29 cellular contexts compared by ENCODE assay signal in the genomic region with DNA sequence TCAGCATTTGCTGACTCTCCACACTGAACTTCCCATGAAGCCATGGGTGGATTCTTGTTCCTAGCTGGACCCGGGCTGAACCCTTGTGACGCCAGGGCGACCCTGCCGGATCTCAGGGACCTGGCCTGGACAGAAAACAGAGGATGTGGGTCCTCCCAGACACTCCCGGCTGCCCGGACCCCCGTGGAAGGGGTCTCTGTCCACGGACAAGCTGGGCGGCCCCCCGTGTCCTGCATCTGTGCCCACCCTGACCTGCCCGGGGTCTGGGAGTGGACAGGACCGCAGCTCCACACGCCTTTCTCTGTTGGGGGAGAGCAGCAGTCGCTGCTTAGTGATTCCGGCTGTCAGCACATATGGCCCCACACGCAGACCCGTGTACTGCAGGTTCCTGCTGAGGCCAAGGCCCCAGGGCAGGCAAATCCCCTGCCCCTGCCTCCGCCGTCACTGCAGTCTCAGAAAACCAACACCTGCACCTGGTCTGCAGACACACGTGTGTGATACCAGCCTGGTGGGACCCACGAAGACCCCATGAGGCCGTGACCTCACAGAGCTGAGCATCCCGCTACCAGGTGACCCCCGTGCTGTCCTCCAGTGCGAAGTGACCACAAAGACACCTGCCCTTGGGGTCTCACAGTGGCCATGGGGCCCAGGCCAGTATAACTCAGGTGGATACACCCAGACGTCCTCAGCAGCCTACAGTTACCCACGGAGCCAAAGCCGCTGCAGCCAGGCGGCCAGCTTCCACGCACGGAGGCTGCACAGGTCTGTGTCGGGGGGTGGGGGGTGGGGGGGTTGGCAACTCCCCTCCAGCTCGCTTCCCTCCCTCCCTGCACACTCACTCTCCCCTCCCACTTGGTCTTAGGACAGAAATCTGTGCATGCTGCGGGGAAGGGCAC. TPM values are rescaled to one million over a fixed set of nuclear protein-coding genes. Genes with fewer than 3 reads are reported as not detected.
DNase-seq lines count a peak whose midpoint lies in the region; ATAC-seq, FAIRE-seq and TF ChIP-seq lines count a peak whose summit lies in the region.
"Had no signal": no experiment of that assay in that cellular context is flagged by ENCODE, and none has a peak within 500 bp of the region (broad histone marks: within the 10 kb centered on the region; RNA-seq: fewer than 3 reads in every experiment).

No MANE protein-coding gene starts in this region.

- no TSS peak for BruUV-seq in HepG2 (replicated peaks; lab: Mats Ljungman, UMichigan)

- TF ChIP-seq CTCF in SK-N-SH (IDR thresholded peaks at IDR 0.05) (no peak), right lobe of liver (IDR thresholded peaks at IDR 0.05) (no peak), HepG2 (CRISPR knock-in tag; IDR thresholded peaks at IDR 0.05) (no peak), kidney (IDR thresholded peaks at IDR 0.05; ENCODE audit: borderline replicate concordance, extremely low read depth, insufficient read depth) (no peak), psoas muscle (IDR thresholded peaks at IDR 0.05) (no peak), esophagus muscularis mucosa (IDR thresholded peaks at IDR 0.05) (no peak)

- no peaks in the 10 kb centered on the region for H3K27me3 ChIP-seq in SK-N-SH (ENCODE audit: insufficient read depth)
- H3K27me3 ChIP-seq in right lobe of liver: no peaks in the 10 kb centered on the region
- H3K27me3 ChIP-seq in HepG2 (ENCODE audit: control insufficient read depth in 1 of 2, insufficient read depth in 2 of 2, low read length in 2 of 2): no peaks in the 10 kb centered on the region
- H3K27me3 ChIP-seq in psoas muscle (ENCODE audit: insufficient read depth in 3 of 3, low read length in 2 of 3): no peaks in the 10 kb centered on the region
- H3K27me3 ChIP-seq in esophagus muscularis mucosa: no peaks in the 10 kb centered on the region
- H3K27me3 ChIP-seq: BE2C, MG63, SJSA1 had no signal

- no peaks in the 10 kb centered on the region for H4K20me1 ChIP-seq in SK-N-SH (ENCODE audit: insufficient read depth)
- no peaks in the 10 kb centered on the region for H4K20me1 ChIP-seq in HepG2 (ENCODE audit: insufficient read depth, low read length)

- H3K79me2 ChIP-seq in SK-N-SH (ENCODE audit: insufficient read depth) (no peaks in the 10 kb centered on the region), HepG2 (ENCODE audit: insufficient read depth, low read length) (no peaks in the 10 kb centered on the region)

- ATAC-seq in SK-N-SH treated with all-trans-retinoic acid at 6 μM for 48 hours: no peak
- peak in 1 of 4 donors; percentile 1 for ATAC-seq in right lobe of liver
- ATAC-seq in HepG2: no peak
- ATAC-seq in psoas muscle: no peak
- ATAC-seq: PC-3 had no signal

- no peaks in the 10 kb centered on the region for H3K36me3 ChIP-seq in SK-N-SH (replicated peaks in 1 of 2; ENCODE audit: control insufficient read depth in 1 of 2, insufficient read depth in 2 of 2, low read length in 1 of 2)
- H3K36me3 ChIP-seq in right lobe of liver: peaks cover 0 to 76% (median 22%) of the 10 kb centered on the region in 4 donors
- H3K36me3 ChIP-seq in HepG2 (replicated peaks in 1 of 2; ENCODE audit: control insufficient read depth in 1 of 2, insufficient read depth in 2 of 2, low read length in 2 of 2): peaks cover 32 to 67% of the 10 kb centered on the region in 2 experiments; a peak in 4 of 5 replicates
- peaks cover 21 to 44% of the 10 kb centered on the region in 2 donors for H3K36me3 ChIP-seq in kidney (ENCODE audit: control insufficient read depth in 1 of 2, insufficient read depth in 2 of 2, low read length in 2 of 2)
- peaks cover 0 to 14% of the 10 kb centered on the region in 2 donors for H3K36me3 ChIP-seq in psoas muscle (ENCODE audit: insufficient read depth in 1 of 2, low read depth in 1 of 2)
- H3K36me3 ChIP-seq in esophagus muscularis mucosa: peaks cover 22 to 95% (median 92%) of the 10 kb centered on the region in 4 donors
- H3K36me3 ChIP-seq: BE2C had no signal

- POLR2A ChIA-PET in SK-N-SH (lab: Yijun Ruan, JAX) (no interaction called here), HepG2 (lab: Yijun Ruan, JAX) (no interaction called here)

- H3K9me2 ChIP-seq in SK-N-SH: no peaks in the 10 kb centered on the region

- H3K4me2 ChIP-seq in SK-N-SH (no peak overlapping the region), HepG2 (ENCODE audit: low read depth, low read length) (no peak overlapping the region)

- intact Hi-C loops in right lobe of liver (cut with DNase I): no loop called here
- intact Hi-C loops in HepG2 (cut with micrococcal nuclease; ENCODE audit: unreplicated experiment): loop anchor here (10.0 kb wide), 1 partner anchor 86 kb away; no protein-coding TSS in a partner anchor
- intact Hi-C loops in kidney (cut with DNase I): no loop called here
- intact Hi-C loops in psoas muscle (cut with DNase I): no loop called here
- intact Hi-C loops in esophagus muscularis mucosa (cut with DNase I): no loop called here

- CTCF ChIA-PET in SK-N-SH (lab: Yijun Ruan, JAX) (interaction anchor here (0.6 to 1.4 kb wide), 5 partner anchors 81 to 595 kb away, joined by 3 to 4 read pairs (median 4); no protein-coding TSS in a partner anchor), HepG2 (lab: Yijun Ruan, JAX; ENCODE audit: low intra/inter-chr PET ratio, low total read pairs) (no interaction called here)

- TF ChIP-seq EP300 in SK-N-SH (IDR thresholded peaks at IDR 0.05; ENCODE audit: borderline replicate concordance in 1 of 2, low read depth in 1 of 2, low read length in 1 of 2): no peak
- TF ChIP-seq EP300 in HepG2 (IDR thresholded peaks at IDR 0.05; ENCODE audit: low read depth in 2 of 2, low read length in 2 of 2): no peak
- no peak for TF ChIP-seq EP300 in HepG2 (CRISPR knock-in tag; IDR thresholded peaks at IDR 0.05; ENCODE audit: borderline replicate concordance)
- no peak for TF ChIP-seq EP300 in esophagus muscularis mucosa (IDR thresholded peaks at IDR 0.05)

- DNase-seq in SK-N-SH: peak; percentile 31
- DNase-seq in right lobe of liver: peak in 2 of 3 donors; percentile 16 to 54
- no peak for DNase-seq in HepG2 (ENCODE audit: low spot score)
- peak; percentile 75 for DNase-seq in kidney
- peak; percentile 10 to 42 for DNase-seq in psoas muscle
- no peak for DNase-seq in germinal center (ENCODE audit: low spot score)
- no peak for DNase-seq in esophagus muscularis mucosa (ENCODE audit: extremely low spot score)
- DNase-seq: ACHN; BE2C; CD8-positive, alpha-beta memory T cell; DND-41; HFFc6; IMR-90; KG1; MG63; NCI-H1105 treated with DMSO at 0.1 percent for 48 hours; NCI-H146; NCI-H1930; NCI-H2107; NCI-H524; NCI-H748 treated with DMSO at 0.1 percent for 48 hours; PC-3 had no signal

- H3K4me1 ChIP-seq in SK-N-SH (ENCODE audit: control insufficient read depth in 1 of 2, insufficient read depth in 2 of 2, low read depth in 1 of 2, low read length in 1 of 2): no peaks in the 10 kb centered on the region
- H3K4me1 ChIP-seq in right lobe of liver: peaks cover 0 to 7% (median 0%) of the 10 kb centered on the region in 4 donors
- H3K4me1 ChIP-seq in HepG2 (ENCODE audit: insufficient read depth, low read length): no peaks in the 10 kb centered on the region
- peaks cover 0 to 4% of the 10 kb centered on the region in 2 donors for H3K4me1 ChIP-seq in kidney (ENCODE audit: control insufficient read depth in 1 of 2, insufficient read depth in 1 of 2, low read depth in 1 of 2, low read length in 2 of 2)
- no peaks in the 10 kb centered on the region for H3K4me1 ChIP-seq in psoas muscle
- no peaks in the 10 kb centered on the region for H3K4me1 ChIP-seq in esophagus muscularis mucosa
- H3K4me1 ChIP-seq: BE2C, HAP-1, SJSA1 had no signal

- TF ChIP-seq RAD21 in SK-N-SH (IDR thresholded peaks at IDR 0.05; ENCODE audit: low read length): no peak
- TF ChIP-seq RAD21 in HepG2 (CRISPR knock-in tag; IDR thresholded peaks at IDR 0.05): no peak

- no peak overlapping the region for H2AFZ ChIP-seq in SK-N-SH (ENCODE audit: low read depth)
- H2AFZ ChIP-seq in HepG2 (ENCODE audit: low read length): no peak overlapping the region

- no peaks in the 10 kb centered on the region for H3K9me3 ChIP-seq in SK-N-SH
- no peaks in the 10 kb centered on the region for H3K9me3 ChIP-seq in right lobe of liver
- no peaks in the 10 kb centered on the region for H3K9me3 ChIP-seq in HepG2 (ENCODE audit: low read length)
- H3K9me3 ChIP-seq in kidney (ENCODE audit: control insufficient read depth in 1 of 2, low read length in 2 of 2): no peaks in the 10 kb centered on the region
- H3K9me3 ChIP-seq in psoas muscle: no peaks in the 10 kb centered on the region
- no peaks in the 10 kb centered on the region for H3K9me3 ChIP-seq in esophagus muscularis mucosa
- H3K9me3 ChIP-seq: BE2C, HAP-1, MG63 had no signal

- H3K27ac ChIP-seq in SK-N-SH (ENCODE audit: low read depth in 2 of 2, low read length in 1 of 2) (no peak overlapping the region), right lobe of liver (no peak overlapping the region), HepG2 (ENCODE audit: extremely low read length, insufficient read depth, low read length) (no peak overlapping the region), kidney (ENCODE audit: low read depth in 2 of 2, low read length in 2 of 2) (no peak overlapping the region), psoas muscle (no peak overlapping the region), esophagus muscularis mucosa (replicated peaks in 1 of 4) (no peak overlapping the region)
- H3K27ac ChIP-seq: 22Rv1, SJSA1 had no signal

- FAIRE-seq in HepG2 (lab: Jason Lieb, UNC): no peak
- FAIRE-seq in kidney (lab: Jason Lieb, UNC): no peak
- FAIRE-seq: GM12892, GM19239 had no signal

- H3K9ac ChIP-seq in SK-N-SH (no peak overlapping the region), HepG2 (ENCODE audit: insufficient read depth, low read depth, low read length) (no peak overlapping the region), kidney (ENCODE audit: low read length in 2 of 2) (no peak overlapping the region)

- in situ Hi-C loops in HepG2 (cut with HindIII; ENCODE audit: extremely low pct_ligation_motif_present, low pct_unique_long_range_greater_than_20kb): no loop called here

- WGBS in SK-N-SH (ENCODE audit: low lambda C conversion rate): 82% methylated on average over 12 of the region's 34 CpGs
- 91% methylated on average over 6 of the region's 34 CpGs for WGBS in right lobe of liver (ENCODE audit: insufficient coverage, low coverage, low lambda C conversion rate, missing lambda C conversion rate)
- WGBS in HepG2 (ENCODE audit: low lambda C conversion rate): 95% methylated on average over 8 of the region's 34 CpGs
- WGBS in psoas muscle, 3 donors: 94 to 96% (median 95%) methylated on average over 33 to 34 of the region's 34 CpGs
- WGBS in esophagus muscularis mucosa: 87% methylated on average over 12 of the region's 34 CpGs

- H3F3A ChIP-seq in SK-N-SH (replicated peaks; ENCODE audit: insufficient read depth): no peaks in the 10 kb centered on the region

- H3K4me3 ChIP-seq in SK-N-SH (ENCODE audit: low read depth in 2 of 2, low read length in 1 of 2) (no peak overlapping the region), right lobe of liver (no peak overlapping the region), HepG2 (replicated peaks in 1 of 3; ENCODE audit: insufficient read depth in 1 of 3, low read depth in 2 of 3, low read length in 3 of 3) (no peak overlapping the region), kidney (ENCODE audit: low read length in 2 of 2) (no peak overlapping the region), psoas muscle (no peak overlapping the region), esophagus muscularis mucosa (no peak overlapping the region)
- H3K4me3 ChIP-seq: HAP-1, MG63, SJSA1 had no signal

- no peak for TF ChIP-seq POLR2A in right lobe of liver (IDR thresholded peaks at IDR 0.05)
- TF ChIP-seq POLR2A in HepG2 (IDR thresholded peaks at IDR 0.05; ENCODE audit: insufficient read depth in 1 of 2, low read depth in 2 of 2, low read length in 2 of 2): no peak
- TF ChIP-seq POLR2A in esophagus muscularis mucosa (IDR thresholded peaks at IDR 0.05; ENCODE audit: low read depth): no peak

RNA-seq across cellular contexts. Expression of gene NKD2, which starts 50.6 kb away (rescaled TPM):
- polyA plus RNA-seq in SK-N-SH (2012; rRNA removed) (not detected in 2 replicates), HepG2 (2011; rRNA removed) (0.81 and 0.82 TPM in 2 replicates), kidney (ENCODE audit: insufficient read depth, low read depth, low replicate concordance) (7.9 TPM), psoas muscle (under 1 TPM; 0.08 to 0.68 (median 0.35) TPM)
- not detected in 2 replicates for polyA plus RNA-seq in SK-N-SH (2012; cell fraction: cytosol; rRNA removed)
- 0.06 TPM in 1 of 2 replicates, not detected in the other for polyA plus RNA-seq in SK-N-SH (2012; cell fraction: nucleus; rRNA removed)
- total RNA-seq in right lobe of liver (1 to 10 TPM in 4 of 6 experiments, under 1 TPM in 2; 0.93 to 2.9 (median 2.2) TPM), HepG2 (2016; rRNA removed; fragmentation: Illumina TruSeq; extraction: Trizol) (0.53 and 0.94 TPM in 2 replicates), kidney (14.1 TPM), psoas muscle (under 1 TPM in 3 of 4 donors, not detected in 1; 0.59 to 0.96 (median 0.83) TPM), esophagus muscularis mucosa (1 to 10 TPM; 3.0 to 6.6 (median 5.4) TPM)
- total RNA-seq in HepG2 (2016; cell fraction: cytosol; rRNA removed; fragmentation: Illumina TruSeq; extraction: Trizol; ENCODE audit: low read depth): 0.26 and 0.91 TPM in 2 replicates
- 0.77 and 1.1 TPM in 2 replicates for total RNA-seq in HepG2 (2016; cell fraction: insoluble cytoplasmic fraction; rRNA removed; fragmentation: Illumina TruSeq; extraction: Trizol)
- 0.48 and 0.90 TPM in 2 replicates for total RNA-seq in HepG2 (2016; cell fraction: membrane; rRNA removed; fragmentation: Illumina TruSeq; extraction: Trizol)
- total RNA-seq in HepG2 (2016; cell fraction: nucleus; rRNA removed; fragmentation: Illumina TruSeq; extraction: Trizol): 0.81 and 2.0 TPM in 2 replicates
- 0.13 and 0.70 TPM in 2 replicates for polyA plus RNA-seq in HepG2 (2011; cell fraction: cytosol; rRNA removed)
- 10.6 and 14.1 TPM in 2 replicates for polyA plus RNA-seq in HepG2 (2011; cell fraction: nucleus; rRNA removed)
- 0.39 and 0.79 TPM in 2 replicates for polyA plus RNA-seq in HepG2 (2012)
- 0.59 and 0.60 TPM in 2 replicates for polyA plus RNA-seq in HepG2 (2016; cell fraction: cytosol; fragmentation: Illumina TruSeq; extraction: Trizol; ENCODE audit: low read depth)
- polyA plus RNA-seq in HepG2 (2016; cell fraction: insoluble cytoplasmic fraction; fragmentation: Illumina TruSeq; extraction: Trizol; ENCODE audit: low read depth): 1.1 and 1.2 TPM in 2 replicates
- polyA plus RNA-seq in HepG2 (2016; cell fraction: membrane; fragmentation: Illumina TruSeq; extraction: Trizol; ENCODE audit: low read depth): 0.76 and 0.84 TPM in 2 replicates
- 5.1 and 6.3 TPM in 2 replicates for polyA plus RNA-seq in HepG2 (2016; cell fraction: nucleus; fragmentation: Illumina TruSeq; extraction: Trizol; ENCODE audit: insufficient read depth, low read depth)
- 1.6 TPM in 1 of 2 replicates, not detected in the other for polyA minus RNA-seq in HepG2 (2011; rRNA and poly(A)+ RNA removed; ENCODE audit: low replicate concordance)
- polyA minus RNA-seq in HepG2 (2011; cell fraction: cytosol; rRNA and poly(A)+ RNA removed): 0.30 and 0.62 TPM in 2 replicates
- 0.62 and 1.0 TPM in 2 replicates for polyA minus RNA-seq in HepG2 (2011; cell fraction: nucleus; rRNA and poly(A)+ RNA removed)
- total RNA-seq: HFFc6, IMR-90 had no signal
- polyA plus RNA-seq: CD14-positive monocyte; CD8-positive, alpha-beta memory T cell; IMR-90 had no signal

RNA-seq across cellular contexts. Expression of gene SLC12A7, which starts 52.6 kb away (rescaled TPM):
- polyA plus RNA-seq in SK-N-SH (2012; rRNA removed) (2.3 and 2.6 TPM in 2 replicates), HepG2 (2011; rRNA removed) (18.5 and 25.6 TPM in 2 replicates), kidney (ENCODE audit: insufficient read depth, low read depth, low replicate concordance) (28.2 TPM), psoas muscle (1 to 10 TPM; 2.3 to 3.8 (median 2.3) TPM)
- 0.97 and 1.5 TPM in 2 replicates for polyA plus RNA-seq in SK-N-SH (2012; cell fraction: cytosol; rRNA removed)
- 7.4 and 9.0 TPM in 2 replicates for polyA plus RNA-seq in SK-N-SH (2012; cell fraction: nucleus; rRNA removed)
- total RNA-seq in right lobe of liver (10 to 100 TPM; 38.9 to 65.2 (median 53.3) TPM), HepG2 (2016; rRNA removed; fragmentation: Illumina TruSeq; extraction: Trizol) (7.4 and 14.0 TPM in 2 replicates), kidney (92.9 TPM), psoas muscle (10 to 100 TPM in 3 of 4 donors, 1 to 10 TPM in 1; 4.5 to 22.0 (median 15.1) TPM), esophagus muscularis mucosa (10 to 100 TPM; 21.6 to 35.8 (median 25.4) TPM)
- 9.5 and 12.5 TPM in 2 replicates for total RNA-seq in HepG2 (2016; cell fraction: cytosol; rRNA removed; fragmentation: Illumina TruSeq; extraction: Trizol; ENCODE audit: low read depth)
- total RNA-seq in HepG2 (2016; cell fraction: insoluble cytoplasmic fraction; rRNA removed; fragmentation: Illumina TruSeq; extraction: Trizol): 5.2 and 15.7 TPM in 2 replicates
- 6.9 and 7.7 TPM in 2 replicates for total RNA-seq in HepG2 (2016; cell fraction: membrane; rRNA removed; fragmentation: Illumina TruSeq; extraction: Trizol)
- 21.8 and 25.8 TPM in 2 replicates for total RNA-seq in HepG2 (2016; cell fraction: nucleus; rRNA removed; fragmentation: Illumina TruSeq; extraction: Trizol)
- 11.8 and 15.1 TPM in 2 replicates for polyA plus RNA-seq in HepG2 (2011; cell fraction: cytosol; rRNA removed)
- polyA plus RNA-seq in HepG2 (2011; cell fraction: nucleus; rRNA removed): 164 and 213 TPM in 2 replicates
- 28.2 and 30.9 TPM in 2 replicates for polyA plus RNA-seq in HepG2 (2012)
- 1.4 and 1.6 TPM in 2 replicates for polyA plus RNA-seq in HepG2 (2016; cell fraction: cytosol; fragmentation: Illumina TruSeq; extraction: Trizol; ENCODE audit: low read depth)
- polyA plus RNA-seq in HepG2 (2016; cell fraction: insoluble cytoplasmic fraction; fragmentation: Illumina TruSeq; extraction: Trizol; ENCODE audit: low read depth): 6.3 and 7.6 TPM in 2 replicates
- polyA plus RNA-seq in HepG2 (2016; cell fraction: membrane; fragmentation: Illumina TruSeq; extraction: Trizol; ENCODE audit: low read depth): 3.2 and 3.7 TPM in 2 replicates
- 88.5 and 93.5 TPM in 2 replicates for polyA plus RNA-seq in HepG2 (2016; cell fraction: nucleus; fragmentation: Illumina TruSeq; extraction: Trizol; ENCODE audit: insufficient read depth, low read depth)
- 6.3 and 47.1 TPM in 2 replicates for polyA minus RNA-seq in HepG2 (2011; rRNA and poly(A)+ RNA removed; ENCODE audit: low replicate concordance)
- 14.7 and 16.2 TPM in 2 replicates for polyA minus RNA-seq in HepG2 (2011; cell fraction: cytosol; rRNA and poly(A)+ RNA removed)
- polyA minus RNA-seq in HepG2 (2011; cell fraction: nucleus; rRNA and poly(A)+ RNA removed): 40.3 and 44.4 TPM in 2 replicates

Comparison
In these comparisons a context has a peak if more than half of its experiments do, and no peak if none do; other contexts are left out.
1. DNase-seq: peak in SK-N-SH (single experiment), right lobe of liver (2 of 3), kidney (single experiment) and psoas muscle (2 of 2); none in HepG2 (single experiment), germinal center (single experiment) and esophagus muscularis mucosa (single experiment).